In genomic region chr17:7011415-7011814, GRCh38 we compare ENCODE assay signal across 9 cellular contexts. TPM values are rescaled to one million over a fixed set of nuclear protein-coding genes. Genes with fewer than 3 reads are reported as not detected.
A peak's percentile ranks its signal among the peaks of the same experiment; 100 is the strongest.
DNase-seq lines count a peak whose midpoint lies in the region; ATAC-seq, FAIRE-seq and TF ChIP-seq lines count a peak whose summit lies in the region.
"Had no signal": no experiment of that assay in that cellular context is flagged by ENCODE, and none has a peak within 500 bp of the region (broad histone marks: within the 10 kb centered on the region; RNA-seq: fewer than 3 reads in every experiment).

No MANE protein-coding gene starts in this region.

- peaks cover 68 to 80% (median 75%) of the 10 kb centered on the region in 3 donors for H3K4me1 Mint-ChIP-seq in T-cell

- FAIRE-seq in frontal cortex (lab: Jason Lieb, UNC) = no peak
- FAIRE-seq: urothelium cell line had no signal

- peak overlapping the region; percentile 90 for H3K4me3 ChIP-seq in GM12864 (ENCODE audit: low read depth, low read length)
- peak overlapping the region; percentile 91 for H3K4me3 ChIP-seq in fibroblast of the aortic adventitia (ENCODE audit: low read depth, low read length)
- H3K4me3 ChIP-seq in retinal pigment epithelial cell (ENCODE audit: low read length) = peak overlapping the region; percentile 97

- no peak for TF ChIP-seq CTCF in GM12864 (IDR thresholded peaks at IDR 0.05; ENCODE audit: low read depth, low read length, missing control alignments)
- TF ChIP-seq CTCF in fibroblast of the aortic adventitia (IDR thresholded peaks at IDR 0.05; ENCODE audit: insufficient read depth, low read length) = no peak
- TF ChIP-seq CTCF in retinal pigment epithelial cell (conservative IDR thresholded peaks at IDR 0.05; ENCODE audit: low read depth, low read length) = no peak

- no peaks in the 10 kb centered on the region for H3K27me3 Mint-ChIP-seq in T-cell

- peak overlapping the region; percentile 99 to 100 for H3K27ac Mint-ChIP-seq in T-cell

- no peaks in the 10 kb centered on the region for H3K9me3 Mint-ChIP-seq in T-cell

- DNase-seq in GM12864 (ENCODE audit: low read depth) (no peak), T-cell (no peak), fibroblast of the aortic adventitia (ENCODE audit: low read depth) (no peak), retinal pigment epithelial cell (ENCODE audit: low read depth) (no peak), frontal cortex (ENCODE audit: low spot score in 2 of 2) (no peak), amniotic stem cell (lab: John Stamatoyannopoulos, UW) (no peak)
- DNase-seq in central memory CD4-positive, alpha-beta T cell = no peak

- POLR2A ChIA-PET in T-cell (lab: Charles Lee) = no interaction called here

- ATAC-seq in T-cell (replicated peaks in 1 of 4) (no peak), GM21360 (IDR thresholded peaks at IDR 0.05; ENCODE audit: unreplicated experiment) (no peak)

- CTCF ChIA-PET in T-cell (lab: Charles Lee) = interaction anchor here in 1 of 2 donors (0.7 to 1.2 kb wide), 6 partner anchors 10 to 1218 kb away, joined by 3 to 8 read pairs (median 5); no protein-coding TSS in a partner anchor

- H3K4me3 Mint-ChIP-seq in T-cell = peak overlapping the region; percentile 89 to 97 (median 93)

- peaks cover 12% of the 10 kb centered on the region for H3K36me3 Mint-ChIP-seq in T-cell

RNA-seq across cellular contexts. Expression of gene RNASEK, which starts 1.0 kb away (rescaled TPM):
- total RNA-seq in T-cell (100 to 1,000 TPM in 4 of 5 donors, 10 to 100 TPM in 1; 98.3 to 160 (median 133) TPM), fibroblast of the aortic adventitia (ENCODE audit: low replicate concordance) (9.3 and 90.7 TPM in 2 replicates), frontal cortex (13.5 TPM)

RNA-seq across cellular contexts. Expression of gene BCL6B, which starts 11.4 kb away (rescaled TPM):
- total RNA-seq in T-cell (under 1 TPM in 1 of 5 donors, not detected in 4; 0.53 TPM), fibroblast of the aortic adventitia (ENCODE audit: low replicate concordance) (0.41 and 0.45 TPM in 2 replicates), frontal cortex (2.0 TPM)

RNA-seq across cellular contexts. Expression of gene ALOX12, which starts 15.6 kb away (rescaled TPM):
- total RNA-seq in T-cell (under 1 TPM in 3 of 5 donors, not detected in 2; 0.12 to 0.78 (median 0.13) TPM), fibroblast of the aortic adventitia (ENCODE audit: low replicate concordance) (0.65 TPM in 1 of 2 replicates, not detected in the other), frontal cortex (under 0.01 TPM)

RNA-seq across cellular contexts. Expression of gene SLC16A13, which starts 24.4 kb away (rescaled TPM):
- 10 to 100 TPM in 3 of 5 donors, 1 to 10 TPM in 2; 3.8 to 17.6 (median 15.4) TPM for total RNA-seq in T-cell
- total RNA-seq in fibroblast of the aortic adventitia (ENCODE audit: low replicate concordance) = 0.72 and 3.1 TPM in 2 replicates
- total RNA-seq in frontal cortex = 0.82 TPM

RNA-seq across cellular contexts. Expression of gene SLC16A11, which starts 32.5 kb away (rescaled TPM):
- 1 to 10 TPM; 1.4 to 2.2 (median 1.8) TPM for total RNA-seq in T-cell
- 0.27 and 2.4 TPM in 2 replicates for total RNA-seq in fibroblast of the aortic adventitia (ENCODE audit: low replicate concordance)
- total RNA-seq in frontal cortex = not detected
